1 cellular context compared by ENCODE assay signal in the genomic region with DNA sequence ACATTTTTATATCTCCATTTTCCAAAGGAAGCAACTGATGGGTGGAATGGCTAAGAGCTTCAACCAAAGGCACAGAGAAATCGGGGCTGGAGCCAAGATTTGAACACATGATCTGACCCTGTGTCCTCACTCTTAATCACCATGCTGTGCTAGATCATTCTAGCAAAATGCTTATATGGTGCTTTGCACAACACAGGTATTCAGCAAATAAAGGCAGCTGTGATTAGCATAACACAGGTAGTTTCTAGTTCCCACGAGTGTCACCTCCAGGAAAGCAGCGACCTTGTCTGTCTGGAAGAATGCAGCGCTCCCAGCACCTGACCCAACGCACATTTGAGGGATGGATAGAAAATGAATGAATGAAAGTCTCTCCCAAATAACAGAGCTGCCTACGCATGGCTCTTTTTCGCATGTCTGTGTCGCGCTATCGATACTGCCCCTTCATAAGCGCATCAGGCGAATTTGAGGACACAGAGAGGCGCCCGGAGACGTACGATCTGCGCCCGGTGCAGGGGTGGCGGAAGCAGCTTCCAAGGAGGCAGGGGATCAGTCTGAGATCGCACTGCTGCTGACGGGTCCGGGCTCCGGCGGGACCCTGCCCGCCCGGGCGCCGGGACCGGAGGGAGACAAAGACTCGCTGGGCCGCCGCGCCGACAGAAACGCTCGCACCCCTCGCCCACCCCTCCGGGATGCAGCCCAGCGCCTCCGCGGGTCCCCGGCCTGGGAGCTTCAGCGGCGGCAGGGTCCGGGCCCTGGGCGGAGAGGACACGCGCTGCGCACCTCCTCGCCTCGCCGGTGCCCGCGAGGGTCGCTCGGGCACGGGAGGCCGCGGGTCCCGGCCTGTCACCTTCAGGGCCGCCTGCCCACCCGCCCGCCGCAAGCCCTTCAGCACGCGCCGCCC.
A peak's percentile ranks its signal among the peaks of the same experiment; 100 is the strongest.
TF ChIP-seq lines count a peak whose summit lies in the region.

No MANE protein-coding gene starts in this region.

TF ChIP-seq in K562, 482 proteins besides CTCF, POLR2A, EP300 and RAD21 (continued from another document):
- TF ChIP-seq PRDM10 (IDR thresholded peaks at IDR 0.05; ENCODE audit: partially characterized antibody) (peak; percentile 82), FOXJ2 (tag; IDR thresholded peaks at IDR 0.05) (no peak), ZBTB2 (IDR thresholded peaks at IDR 0.05) (no peak), ZBTB7A (IDR thresholded peaks at IDR 0.05; ENCODE audit: borderline replicate concordance, control insufficient read depth, low read depth, low read length) (peak; percentile 20; the same call in 1 of the 2 replicates), MEIS2 (IDR thresholded peaks at IDR 0.05; ENCODE audit: partially characterized antibody) (no peak), CBFA2T3 (IDR thresholded peaks at IDR 0.05) (no peak), KDM4B (IDR thresholded peaks at IDR 0.05; ENCODE audit: borderline replicate concordance in 2 of 2, low read depth in 1 of 2) (no peak), CHD2 (IDR thresholded peaks at IDR 0.05; ENCODE audit: low read depth, low read length) (no peak), NR2C1 (IDR thresholded peaks at IDR 0.05) (no peak), NR2C1 (tag; IDR thresholded peaks at IDR 0.05) (no peak), TARDBP (IDR thresholded peaks at IDR 0.05) (no peak), NFE2 (IDR thresholded peaks at IDR 0.05; ENCODE audit: low read depth) (no peak; the same call in 1 of the 2 replicates), KDM5B (IDR thresholded peaks at IDR 0.05; ENCODE audit: insufficient replicate concordance, low read depth, low read length) (peak; percentile 14), PHB (CRISPR knock-in tag; IDR thresholded peaks at IDR 0.05) (no peak), RNF2 (IDR thresholded peaks at IDR 0.05) (no peak), ZNF436 (CRISPR knock-in tag; IDR thresholded peaks at IDR 0.05) (no peak), ZNF197 (CRISPR knock-in tag; IDR thresholded peaks at IDR 0.05; ENCODE audit: low read depth) (no peak), ZFPM2 (CRISPR knock-in tag; IDR thresholded peaks at IDR 0.05) (no peak), HDAC6 (IDR thresholded peaks at IDR 0.05; ENCODE audit: low read depth, low read length) (no peak), MAFF (IDR thresholded peaks at IDR 0.05; ENCODE audit: low read length) (no peak), DNMT1 (IDR thresholded peaks at IDR 0.05) (no peak), CHCHD3 (CRISPR knock-in tag; IDR thresholded peaks at IDR 0.05) (no peak), GATAD2A (IDR thresholded peaks at IDR 0.05) (no peak), JUNB (CRISPR knock-in tag; conservative IDR thresholded peaks at IDR 0.05) (no peak)
- TF ChIP-seq, protein P1, sequence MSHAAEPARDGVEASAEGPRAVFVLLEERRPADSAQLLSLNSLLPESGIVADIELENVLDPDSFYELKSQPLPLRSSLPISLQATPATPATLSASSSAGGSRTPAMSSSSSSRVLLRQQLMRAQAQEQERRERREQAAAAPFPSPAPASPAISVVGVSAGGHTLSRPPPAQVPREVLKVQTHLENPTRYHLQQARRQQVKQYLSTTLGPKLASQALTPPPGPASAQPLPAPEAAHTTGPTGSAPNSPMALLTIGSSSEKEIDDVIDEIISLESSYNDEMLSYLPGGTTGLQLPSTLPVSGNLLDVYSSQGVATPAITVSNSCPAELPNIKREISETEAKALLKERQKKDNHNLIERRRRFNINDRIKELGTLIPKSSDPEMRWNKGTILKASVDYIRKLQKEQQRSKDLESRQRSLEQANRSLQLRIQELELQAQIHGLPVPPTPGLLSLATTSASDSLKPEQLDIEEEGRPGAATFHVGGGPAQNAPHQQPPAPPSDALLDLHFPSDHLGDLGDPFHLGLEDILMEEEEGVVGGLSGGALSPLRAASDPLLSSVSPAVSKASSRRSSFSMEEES (CRISPR knock-in tag; IDR thresholded peaks at IDR 0.05): no peak
- TF ChIP-seq, protein P2, sequence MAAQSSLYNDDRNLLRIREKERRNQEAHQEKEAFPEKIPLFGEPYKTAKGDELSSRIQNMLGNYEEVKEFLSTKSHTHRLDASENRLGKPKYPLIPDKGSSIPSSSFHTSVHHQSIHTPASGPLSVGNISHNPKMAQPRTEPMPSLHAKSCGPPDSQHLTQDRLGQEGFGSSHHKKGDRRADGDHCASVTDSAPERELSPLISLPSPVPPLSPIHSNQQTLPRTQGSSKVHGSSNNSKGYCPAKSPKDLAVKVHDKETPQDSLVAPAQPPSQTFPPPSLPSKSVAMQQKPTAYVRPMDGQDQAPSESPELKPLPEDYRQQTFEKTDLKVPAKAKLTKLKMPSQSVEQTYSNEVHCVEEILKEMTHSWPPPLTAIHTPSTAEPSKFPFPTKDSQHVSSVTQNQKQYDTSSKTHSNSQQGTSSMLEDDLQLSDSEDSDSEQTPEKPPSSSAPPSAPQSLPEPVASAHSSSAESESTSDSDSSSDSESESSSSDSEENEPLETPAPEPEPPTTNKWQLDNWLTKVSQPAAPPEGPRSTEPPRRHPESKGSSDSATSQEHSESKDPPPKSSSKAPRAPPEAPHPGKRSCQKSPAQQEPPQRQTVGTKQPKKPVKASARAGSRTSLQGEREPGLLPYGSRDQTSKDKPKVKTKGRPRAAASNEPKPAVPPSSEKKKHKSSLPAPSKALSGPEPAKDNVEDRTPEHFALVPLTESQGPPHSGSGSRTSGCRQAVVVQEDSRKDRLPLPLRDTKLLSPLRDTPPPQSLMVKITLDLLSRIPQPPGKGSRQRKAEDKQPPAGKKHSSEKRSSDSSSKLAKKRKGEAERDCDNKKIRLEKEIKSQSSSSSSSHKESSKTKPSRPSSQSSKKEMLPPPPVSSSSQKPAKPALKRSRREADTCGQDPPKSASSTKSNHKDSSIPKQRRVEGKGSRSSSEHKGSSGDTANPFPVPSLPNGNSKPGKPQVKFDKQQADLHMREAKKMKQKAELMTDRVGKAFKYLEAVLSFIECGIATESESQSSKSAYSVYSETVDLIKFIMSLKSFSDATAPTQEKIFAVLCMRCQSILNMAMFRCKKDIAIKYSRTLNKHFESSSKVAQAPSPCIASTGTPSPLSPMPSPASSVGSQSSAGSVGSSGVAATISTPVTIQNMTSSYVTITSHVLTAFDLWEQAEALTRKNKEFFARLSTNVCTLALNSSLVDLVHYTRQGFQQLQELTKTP (IDR thresholded peaks at IDR 0.05; ENCODE audit: low read depth in 1 of 2, partially characterized antibody in 2 of 2): no peak
- TF ChIP-seq, protein P3, sequence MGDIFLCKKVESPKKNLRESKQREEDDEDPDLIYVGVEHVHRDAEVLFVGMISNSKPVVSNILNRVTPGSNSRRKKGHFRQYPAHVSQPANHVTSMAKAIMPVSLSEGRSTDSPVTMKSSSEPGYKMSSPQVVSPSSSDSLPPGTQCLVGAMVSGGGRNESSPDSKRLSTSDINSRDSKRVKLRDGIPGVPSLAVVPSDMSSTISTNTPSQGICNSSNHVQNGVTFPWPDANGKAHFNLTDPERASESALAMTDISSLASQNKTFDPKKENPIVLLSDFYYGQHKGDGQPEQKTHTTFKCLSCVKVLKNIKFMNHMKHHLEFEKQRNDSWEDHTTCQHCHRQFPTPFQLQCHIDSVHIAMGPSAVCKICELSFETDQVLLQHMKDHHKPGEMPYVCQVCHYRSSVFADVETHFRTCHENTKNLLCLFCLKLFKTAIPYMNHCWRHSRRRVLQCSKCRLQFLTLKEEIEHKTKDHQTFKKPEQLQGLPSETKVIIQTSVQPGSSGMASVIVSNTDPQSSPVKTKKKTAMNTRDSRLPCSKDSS (IDR thresholded peaks at IDR 0.05; ENCODE audit: low read depth, partially characterized antibody): no peak
- TF ChIP-seq, protein P4, sequence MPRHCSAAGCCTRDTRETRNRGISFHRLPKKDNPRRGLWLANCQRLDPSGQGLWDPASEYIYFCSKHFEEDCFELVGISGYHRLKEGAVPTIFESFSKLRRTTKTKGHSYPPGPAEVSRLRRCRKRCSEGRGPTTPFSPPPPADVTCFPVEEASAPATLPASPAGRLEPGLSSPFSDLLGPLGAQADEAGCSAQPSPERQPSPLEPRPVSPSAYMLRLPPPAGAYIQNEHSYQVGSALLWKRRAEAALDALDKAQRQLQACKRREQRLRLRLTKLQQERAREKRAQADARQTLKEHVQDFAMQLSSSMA (CRISPR knock-in tag; IDR thresholded peaks at IDR 0.05): no peak
